In genomic region chr15:90645873-90646605, GRCh38 we compare ENCODE assay signal across 9 cellular contexts.
DNase-seq lines count a peak whose midpoint lies in the region; ATAC-seq and TF ChIP-seq lines count a peak whose summit lies in the region.
"Had no signal": no experiment of that assay in that cellular context is flagged by ENCODE, and none has a peak within 500 bp of the region (broad histone marks: within the 10 kb centered on the region; RNA-seq: fewer than 3 reads in every experiment).

No MANE protein-coding gene starts in this region.

- H3K36me3 ChIP-seq in neural progenitor cell: no peaks in the 10 kb centered on the region
- peaks cover 19 to 24% of the 10 kb centered on the region in 2 donors for H3K36me3 ChIP-seq in thyroid gland

- no peak overlapping the region for H2AFZ ChIP-seq in neural progenitor cell (replicated peaks)
- H2AFZ ChIP-seq: GM23338 had no signal

- H3K4me3 Mint-ChIP-seq in effector memory CD8-positive, alpha-beta T cell: no peak overlapping the region
- no peak overlapping the region for H3K4me3 Mint-ChIP-seq in neural progenitor cell
- H3K4me3 Mint-ChIP-seq: GM23338 had no signal

- H3K36me3 Mint-ChIP-seq in effector memory CD8-positive, alpha-beta T cell (ENCODE audit: insufficient read depth): peaks cover 26% of the 10 kb centered on the region
- H3K36me3 Mint-ChIP-seq in neural progenitor cell: peaks cover 17% of the 10 kb centered on the region

- POLR2A ChIA-PET in RWPE1 (lab: Yijun Ruan, JAX; ENCODE audit: low non-redundant PET): interaction anchor here (0.6 kb wide), 1 partner anchor 19 kb away, joined by 5 read pairs; no protein-coding TSS in a partner anchor

- H3K9me3 Mint-ChIP-seq in effector memory CD8-positive, alpha-beta T cell: no peaks in the 10 kb centered on the region
- H3K9me3 Mint-ChIP-seq in neural progenitor cell: no peaks in the 10 kb centered on the region
- H3K9me3 Mint-ChIP-seq: GM23338 had no signal

- CTCF ChIA-PET in RWPE1 (lab: Yijun Ruan, JAX): interaction anchor here (0.7 to 1.6 kb wide), 2 partner anchors 240 to 798 kb away, joined by 3 to 4 read pairs; no protein-coding TSS in a partner anchor

- in situ Hi-C loops in G401 (cut with HindIII; ENCODE audit: low sequenced_read_pairs): no loop called here

- DNase-seq in G401 (ENCODE audit: low spot score): peak; percentile 72
- DNase-seq in RWPE1 (ENCODE audit: low spot score): no peak
- DNase-seq in effector memory CD8-positive, alpha-beta T cell: no peak
- no peak for DNase-seq in neural progenitor cell (ENCODE audit: low spot score)
- no peak for DNase-seq in NCI-H1694 (lab: John Stamatoyannopoulos, UW)
- DNase-seq in thyroid gland: no peak
- DNase-seq: COR-L47 had no signal

- ATAC-seq in effector memory CD8-positive, alpha-beta T cell (replicated peaks): no peak
- ATAC-seq in HG03342 (IDR thresholded peaks at IDR 0.05; ENCODE audit: unreplicated experiment): no peak
- ATAC-seq: GM23338 had no signal

- no peaks in the 10 kb centered on the region for H3K79me2 ChIP-seq in neural progenitor cell (ENCODE audit: low read depth)

- no peak overlapping the region for H3K9ac ChIP-seq in neural progenitor cell

- no peak overlapping the region for H3K4me2 ChIP-seq in neural progenitor cell
- H3K4me2 ChIP-seq: GM23338 had no signal

- intact Hi-C loops in thyroid gland (cut with DNase I): loop anchor here (5.0 kb wide), 1 partner anchor 46 kb away; no protein-coding TSS in a partner anchor

- TF ChIP-seq CTCF in RWPE1 (conservative IDR thresholded peaks at IDR 0.05; ENCODE audit: low read depth) (no peak), neural progenitor cell (IDR thresholded peaks at IDR 0.05) (no peak), thyroid gland (IDR thresholded peaks at IDR 0.05) (no peak)

- peaks cover 0 to 4% of the 10 kb centered on the region in 2 donors for H3K27me3 Mint-ChIP-seq in effector memory CD8-positive, alpha-beta T cell
- H3K27me3 Mint-ChIP-seq in neural progenitor cell (ENCODE audit: insufficient read depth, low read depth): peaks cover 7% of the 10 kb centered on the region

- H3K4me1 ChIP-seq in neural progenitor cell (no peaks in the 10 kb centered on the region), thyroid gland (peaks cover 0 to 3% of the 10 kb centered on the region in 2 donors)

- WGBS in thyroid gland, 2 donors: 83 to 85% methylated on average over 23 of the region's 23 CpGs

- H3F3A ChIP-seq in neural progenitor cell (ENCODE audit: low read depth): no peaks in the 10 kb centered on the region

- no peaks in the 10 kb centered on the region for H3K9me3 ChIP-seq in neural progenitor cell (ENCODE audit: low read depth)
- no peaks in the 10 kb centered on the region for H3K9me3 ChIP-seq in thyroid gland

- peaks cover 9 to 17% of the 10 kb centered on the region in 2 donors for H3K4me1 Mint-ChIP-seq in effector memory CD8-positive, alpha-beta T cell (ENCODE audit: low read depth in 2 of 2)
- peaks cover 5% of the 10 kb centered on the region for H3K4me1 Mint-ChIP-seq in neural progenitor cell

- peak overlapping the region; percentile 35 to 53 for H3K27ac Mint-ChIP-seq in effector memory CD8-positive, alpha-beta T cell
- peak overlapping the region; percentile 40 for H3K27ac Mint-ChIP-seq in neural progenitor cell
- H3K27ac Mint-ChIP-seq: GM23338 had no signal

- no peak for TF ChIP-seq POLR2A in thyroid gland (IDR thresholded peaks at IDR 0.05)

- peak overlapping the region; percentile 58 for H3K27ac ChIP-seq in RWPE1
- no peak overlapping the region for H3K27ac ChIP-seq in neural progenitor cell
- H3K27ac ChIP-seq in thyroid gland: no peak overlapping the region

- H3K27me3 ChIP-seq in neural progenitor cell (no peaks in the 10 kb centered on the region), thyroid gland (no peaks in the 10 kb centered on the region)

- no peaks in the 10 kb centered on the region for H4K20me1 ChIP-seq in neural progenitor cell (ENCODE audit: low read depth)

- H3K4me3 ChIP-seq in neural progenitor cell (no peak overlapping the region), thyroid gland (replicated peaks in 1 of 3) (no peak overlapping the region)
- H3K4me3 ChIP-seq: GM23338 had no signal
